ENCODE assay signal across 8 cellular contexts in genomic region chr4:88244821-88245579, GRCh38. TPM values are rescaled to one million over a fixed set of nuclear protein-coding genes. Genes with fewer than 3 reads are reported as not detected.
DNase-seq lines count a peak whose midpoint lies in the region; ATAC-seq and TF ChIP-seq lines count a peak whose summit lies in the region.

No MANE protein-coding gene starts in this region.

- no peaks in the 10 kb centered on the region for H3K36me3 ChIP-seq in DND-41 (ENCODE audit: insufficient read depth, low read length)
- H3K36me3 ChIP-seq in naive thymus-derived CD4-positive, alpha-beta T cell (ENCODE audit: control insufficient read depth in 2 of 3, insufficient read depth in 3 of 3, low read length in 3 of 3) = no peaks in the 10 kb centered on the region

- H3K27me3 ChIP-seq in DND-41 (ENCODE audit: insufficient read depth, low read length, poor library complexity) = no peaks in the 10 kb centered on the region
- H3K27me3 ChIP-seq in naive thymus-derived CD4-positive, alpha-beta T cell (ENCODE audit: control insufficient read depth in 2 of 2, insufficient read depth in 2 of 2, low read length in 2 of 2) = no peaks in the 10 kb centered on the region

- peaks cover 0 to 2% (median 0%) of the 10 kb centered on the region in 5 donors for H3K27me3 Mint-ChIP-seq in naive thymus-derived CD4-positive, alpha-beta T cell

- peak overlapping the region; percentile 39 to 86 (median 76) for H3K4me3 Mint-ChIP-seq in naive thymus-derived CD4-positive, alpha-beta T cell

- peak overlapping the region; percentile 47 for H3K9ac ChIP-seq in DND-41 (ENCODE audit: low read depth, low read length)

- POLR2A ChIA-PET in naive thymus-derived CD4-positive, alpha-beta T cell (lab: Charles Lee) = interaction anchor here (0.7 to 2.9 kb wide), 2 partner anchors 39 to 1238 kb away, joined by 3 to 25 read pairs; partner anchors contain the start of gene PPM1K

- TF ChIP-seq CTCF in DND-41 (IDR thresholded peaks at IDR 0.05; ENCODE audit: borderline replicate concordance, extremely low read depth, low read length, poor library complexity, severe bottlenecking) = no peak

- peaks cover 15% of the 10 kb centered on the region for H3K4me1 ChIP-seq in DND-41 (ENCODE audit: insufficient read depth, low read length)
- H3K4me1 ChIP-seq in naive thymus-derived CD4-positive, alpha-beta T cell (ENCODE audit: control insufficient read depth in 2 of 2, insufficient read depth in 2 of 2, low read length in 2 of 2) = peaks cover 0 to 4% of the 10 kb centered on the region in 2 donors

- no peaks in the 10 kb centered on the region for H3K36me3 Mint-ChIP-seq in naive thymus-derived CD4-positive, alpha-beta T cell

- DNase-seq in DND-41 = peak; percentile 78
- peak; percentile 23 for DNase-seq in activated CD8-positive, alpha-beta memory T cell treated with anti-CD3 and anti-CD28 coated beads, Interleukin-2, amount 50 U/mL, for 4 hours
- peak; percentile 14 to 45 (median 28) for DNase-seq in naive thymus-derived CD4-positive, alpha-beta T cell
- DNase-seq in NCI-H187 treated with DMSO at 0.1 percent for 48 hours (lab: John Stamatoyannopoulos, UW) = no peak
- no peak for DNase-seq in UCSD-AML1 (lab: John Stamatoyannopoulos, UW; ENCODE audit: unreplicated experiment)

- no peaks in the 10 kb centered on the region for H4K20me1 ChIP-seq in DND-41 (ENCODE audit: insufficient read depth, low read length)

- ATAC-seq in DND-41 (ENCODE audit: insufficient read depth, low read depth) (peak; percentile 94), HG02981 (IDR thresholded peaks at IDR 0.05; ENCODE audit: unreplicated experiment) (peak; percentile 74), GM19452 (IDR thresholded peaks at IDR 0.05; ENCODE audit: unreplicated experiment) (no peak), GM21576 (IDR thresholded peaks at IDR 0.05; ENCODE audit: unreplicated experiment) (no peak)
- peak; percentile 80 for ATAC-seq in naive thymus-derived CD4-positive, alpha-beta T cell

- H3K79me2 ChIP-seq in DND-41 (ENCODE audit: insufficient read depth, low read length) = no peaks in the 10 kb centered on the region

- H3K4me1 Mint-ChIP-seq in naive thymus-derived CD4-positive, alpha-beta T cell = peaks cover 7 to 19% (median 16%) of the 10 kb centered on the region in 7 donors

- H3K9me3 ChIP-seq in DND-41 (ENCODE audit: insufficient read depth, low read length, severe bottlenecking) = no peaks in the 10 kb centered on the region
- H3K9me3 ChIP-seq in naive thymus-derived CD4-positive, alpha-beta T cell (ENCODE audit: control insufficient read depth in 2 of 3, low read length in 3 of 3) = no peaks in the 10 kb centered on the region

- H3K27ac ChIP-seq in DND-41 (ENCODE audit: low read length) = peak overlapping the region; percentile 75
- H3K27ac ChIP-seq in naive thymus-derived CD4-positive, alpha-beta T cell (ENCODE audit: low read depth, low read length) = no peak overlapping the region

- H3K27ac Mint-ChIP-seq in naive thymus-derived CD4-positive, alpha-beta T cell = peak overlapping the region in 8 of 9 donors; percentile 17 to 86 (median 55)

- peak overlapping the region; percentile 3 to 60; a peak in 3 of 4 replicates for H3K4me3 ChIP-seq in DND-41 (ENCODE audit: low read depth in 1 of 2, low read length in 2 of 2)
- peak overlapping the region; percentile 46 for H3K4me3 ChIP-seq in naive thymus-derived CD4-positive, alpha-beta T cell (ENCODE audit: low read length)

- CTCF ChIA-PET in naive thymus-derived CD4-positive, alpha-beta T cell (lab: Charles Lee) = no interaction called here

- H3K9me3 Mint-ChIP-seq in naive thymus-derived CD4-positive, alpha-beta T cell = no peaks in the 10 kb centered on the region

- H2AFZ ChIP-seq in DND-41 (ENCODE audit: low read depth, low read length) = peak overlapping the region; percentile 85

- intact Hi-C loops in naive thymus-derived CD4-positive, alpha-beta T cell (cut with micrococcal nuclease) = loop anchor here in 1 of 2 donors (1.0 to 2.0 kb wide), 2 partner anchors 14 to 39 kb away; partner anchors contain the start of gene PPM1K

- H3K4me2 ChIP-seq in DND-41 (ENCODE audit: insufficient read depth, low read length) = peak overlapping the region; percentile 82

RNA-seq across cellular contexts. Expression of gene PPM1K, which starts 39.4 kb away (rescaled TPM):
- total RNA-seq in naive thymus-derived CD4-positive, alpha-beta T cell = 10 to 100 TPM; 72.1 to 92.7 (median 91.9) TPM
- polyA plus RNA-seq in naive thymus-derived CD4-positive, alpha-beta T cell = 10 to 100 TPM; 64.3 to 91.0 TPM

Comparison
In these comparisons a context has a peak if more than half of its experiments do, and no peak if none do; other contexts are left out.
1. ATAC-seq: peak in DND-41 (single experiment), HG02981 (single experiment) and naive thymus-derived CD4-positive, alpha-beta T cell (single experiment); none in GM19452 (single experiment) and GM21576 (single experiment).
2. DNase-seq: peak in DND-41 (single experiment), activated CD8-positive, alpha-beta memory T cell treated with anti-CD3 and anti-CD28 coated beads, Interleukin-2, amount 50 U/mL, for 4 hours (single experiment) and naive thymus-derived CD4-positive, alpha-beta T cell (9 of 9); none in NCI-H187 treated with DMSO at 0.1 percent for 48 hours (single experiment) and UCSD-AML1 (single experiment).